In the genomic region with DNA sequence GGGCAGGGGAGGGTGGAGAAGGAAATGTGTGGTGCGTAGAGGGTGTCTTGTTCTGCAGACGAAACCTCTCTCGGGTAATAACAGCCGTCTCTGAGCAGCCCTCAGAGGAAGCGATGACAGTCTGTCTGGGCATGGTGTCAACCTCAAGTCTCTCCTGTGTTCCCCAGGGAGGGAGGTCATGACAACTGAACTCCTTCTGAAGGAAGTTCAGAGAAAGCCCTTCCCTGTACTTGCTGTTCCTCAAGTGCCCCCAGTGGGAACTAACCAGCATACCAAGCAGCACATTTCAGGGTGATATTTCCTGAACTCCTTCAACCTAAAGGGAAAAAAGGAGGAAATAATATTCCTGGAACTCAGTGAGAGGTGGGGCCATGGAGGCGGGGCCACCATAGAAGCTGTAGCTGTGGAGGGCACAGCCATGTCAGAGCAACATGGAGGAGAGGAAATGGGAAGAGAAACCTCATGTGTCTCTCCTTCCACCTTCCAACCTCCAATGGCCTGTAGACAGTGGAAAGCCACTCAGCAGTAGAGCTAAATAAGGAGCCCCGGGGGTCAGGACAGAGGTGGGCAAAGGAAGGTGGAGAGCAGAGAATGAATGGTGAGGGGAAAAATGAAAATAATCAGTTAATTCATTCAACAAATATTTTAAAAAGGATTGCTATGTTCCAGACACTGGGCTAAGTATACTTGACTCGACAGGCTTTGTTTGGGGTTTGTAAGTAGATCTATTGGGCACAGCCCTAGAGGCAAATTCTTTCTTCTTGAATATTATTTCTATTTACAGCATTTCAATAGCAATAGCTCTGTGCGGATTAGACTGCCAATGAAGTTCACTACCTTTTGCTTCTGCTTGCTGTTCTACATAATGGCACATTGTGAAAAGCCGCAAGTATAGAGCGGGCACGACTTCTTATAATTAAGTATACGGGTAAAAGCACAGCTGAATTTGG, we compare ENCODE assay signal across 8 cellular contexts.
DNase-seq lines count a peak whose midpoint lies in the region; ATAC-seq and TF ChIP-seq lines count a peak whose summit lies in the region.

No MANE protein-coding gene starts in this region.

- TF ChIP-seq CTCF in GM12865 (IDR thresholded peaks at IDR 0.05; ENCODE audit: insufficient read depth, low read depth, low read length, missing control alignments): no peak

- peak; percentile 97 for ATAC-seq in GM21825 (IDR thresholded peaks at IDR 0.05; ENCODE audit: unreplicated experiment)
- peak; percentile 89 to 90 for ATAC-seq in activated T-cell treated with anti-CD3 and anti-CD28 coated beads, Interleukin-2, amount 50 U/mL, for 4 hours

- peak; percentile 83 for DNase-seq in GM12865 (ENCODE audit: low read depth)
- peak; percentile 4 for DNase-seq in NCI-H1436 (lab: John Stamatoyannopoulos, UW)
- peak; percentile 49 for DNase-seq in activated T-cell treated with anti-CD3 and anti-CD28 coated beads, Interleukin-2, amount 50 U/mL, for 4 hours
- DNase-seq in kidney tubule cell (ENCODE audit: low spot score): peak; percentile 6
- peak; percentile 34 to 57 for DNase-seq in stimulated activated CD8-positive, alpha-beta memory T cell treated with anti-CD3 and anti-CD28 coated beads, Interleukin-4, amount 100 ng/mL, for 4 hours (ENCODE audit: low read depth in 2 of 2, low spot score in 1 of 2)
- DNase-seq in NCI-H2227 treated with DMSO at 0.1 percent for 48 hours (lab: John Stamatoyannopoulos, UW): no peak
- DNase-seq in hepatic stellate cell (ENCODE audit: low spot score): no peak

- peak overlapping the region; percentile 2 for H3K4me3 Mint-ChIP-seq in activated T-cell treated with anti-CD3 and anti-CD28 coated beads, Interleukin-2, amount 50 U/mL, for 4 hours

- H3K4me3 ChIP-seq in GM12865 (ENCODE audit: low read depth, low read length): no peak overlapping the region

- H3K9me3 Mint-ChIP-seq in activated T-cell treated with anti-CD3 and anti-CD28 coated beads, Interleukin-2, amount 50 U/mL, for 4 hours: peaks cover under 1% of the 10 kb centered on the region

- no peaks in the 10 kb centered on the region for H3K36me3 Mint-ChIP-seq in activated T-cell treated with anti-CD3 and anti-CD28 coated beads, Interleukin-2, amount 50 U/mL, for 4 hours (ENCODE audit: insufficient read depth)

- no peaks in the 10 kb centered on the region for H3K27me3 Mint-ChIP-seq in activated T-cell treated with anti-CD3 and anti-CD28 coated beads, Interleukin-2, amount 50 U/mL, for 4 hours (ENCODE audit: low read depth)

- peaks cover 81% of the 10 kb centered on the region for H3K4me1 Mint-ChIP-seq in activated T-cell treated with anti-CD3 and anti-CD28 coated beads, Interleukin-2, amount 50 U/mL, for 4 hours (ENCODE audit: low read depth)

Comparison
In these comparisons a context has a peak if more than half of its experiments do, and no peak if none do; other contexts are left out.
1. DNase-seq: peak in GM12865 (single experiment), NCI-H1436 (single experiment), activated T-cell treated with anti-CD3 and anti-CD28 coated beads, Interleukin-2, amount 50 U/mL, for 4 hours (single experiment), kidney tubule cell (single experiment) and stimulated activated CD8-positive, alpha-beta memory T cell treated with anti-CD3 and anti-CD28 coated beads, Interleukin-4, amount 100 ng/mL, for 4 hours (2 of 2); none in NCI-H2227 treated with DMSO at 0.1 percent for 48 hours (single experiment) and hepatic stellate cell (single experiment).